In the genomic region with DNA sequence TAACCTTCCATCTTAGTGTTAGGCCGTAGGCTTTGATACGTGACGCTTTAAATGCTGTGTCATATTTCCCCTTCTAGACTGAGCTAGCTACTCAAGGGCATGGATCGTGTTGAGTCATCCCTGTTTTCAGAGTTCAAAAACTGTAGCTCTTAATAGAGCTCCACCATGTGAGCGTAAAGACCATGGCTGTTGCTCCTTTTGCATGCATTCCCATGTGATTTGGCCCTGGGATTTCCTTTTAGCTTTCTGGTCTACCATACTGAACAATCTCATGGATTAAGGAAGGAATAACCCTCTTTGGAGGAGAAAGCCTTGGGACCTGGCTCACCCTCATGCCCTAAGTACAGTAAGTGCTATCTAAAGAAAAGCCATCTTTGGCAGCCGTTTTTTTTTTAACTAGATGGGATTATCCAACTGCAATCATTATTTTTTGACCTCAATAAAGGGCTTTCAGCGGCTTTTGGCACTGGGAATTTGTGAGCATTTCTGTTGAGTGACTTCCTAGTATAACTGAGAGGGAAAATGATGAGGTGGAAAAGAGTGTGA, we compare ENCODE assay signal across 1 cellular context.
TF ChIP-seq lines count a peak whose summit lies in the region.

No MANE protein-coding gene starts in this region.

TF ChIP-seq in K562, 482 proteins besides CTCF, POLR2A, EP300 and RAD21 (continued from another document and continues in another):
- TF ChIP-seq PRDM10 (IDR thresholded peaks at IDR 0.05; ENCODE audit: partially characterized antibody) (no peak), TEAD2 (tag; IDR thresholded peaks at IDR 0.05) (peak; percentile 75), HDAC8 (tag; IDR thresholded peaks at IDR 0.05) (peak; percentile 68; the same call in 1 of the 2 replicates), KLF13 (tag; IDR thresholded peaks at IDR 0.05; ENCODE audit: borderline replicate concordance, low read depth) (peak; percentile 61; the same call in 1 of the 2 replicates), NR4A1 (CRISPR knock-in tag; IDR thresholded peaks at IDR 0.05) (no peak), NR4A1 (tag; IDR thresholded peaks at IDR 0.05) (peak; percentile 95), KLF10 (CRISPR knock-in tag; IDR thresholded peaks at IDR 0.05) (no peak), GTF2A2 (tag; IDR thresholded peaks at IDR 0.05) (peak; percentile 70; the same call in 1 of the 2 replicates), EHMT2 (IDR thresholded peaks at IDR 0.05) (peak; percentile 93), MAFK (IDR thresholded peaks at IDR 0.05; ENCODE audit: low read length) (peak; percentile 94), BRF1 (IDR thresholded peaks at IDR 0.05; ENCODE audit: borderline replicate concordance, extremely low read depth, insufficient read length) (no peak), NFRKB (IDR thresholded peaks at IDR 0.05; ENCODE audit: low read depth) (peak; percentile 79), ATF3 (IDR thresholded peaks at IDR 0.05) (peak; percentile 74), ATF3 (CRISPR knock-in tag; conservative IDR thresholded peaks at IDR 0.05) (no peak), TRIM25 (IDR thresholded peaks at IDR 0.05; ENCODE audit: borderline replicate concordance) (no peak), SMARCE1 (IDR thresholded peaks at IDR 0.05) (0 out of 2 replicates have a peak, but pooled peaks have one; percentile 15), ESRRA (IDR thresholded peaks at IDR 0.05; ENCODE audit: borderline replicate concordance, low read depth) (peak; percentile 72; the same call in 1 of the 2 replicates), MAFG (tag; conservative IDR thresholded peaks at IDR 0.05) (peak; percentile 99), ARID1B (IDR thresholded peaks at IDR 0.05) (peak; percentile 59), ZNF79 (CRISPR knock-in tag; IDR thresholded peaks at IDR 0.05; ENCODE audit: low read depth) (0 out of 2 replicates have a peak, but pooled peaks have one; percentile 17), DMBX1 (CRISPR knock-in tag; IDR thresholded peaks at IDR 0.05; ENCODE audit: borderline replicate concordance) (peak; percentile 57; the same call in 1 of the 2 replicates), NCOR1 (IDR thresholded peaks at IDR 0.05) (peak; percentile 50; the same call in 1 of the 2 replicates), L3MBTL2 (IDR thresholded peaks at IDR 0.05) (peak; percentile 72), KLF6 (CRISPR knock-in tag; IDR thresholded peaks at IDR 0.05; ENCODE audit: borderline replicate concordance) (peak; percentile 49; the same call in 1 of the 2 replicates), MYBL2 (IDR thresholded peaks at IDR 0.05; ENCODE audit: low read depth) (peak; percentile 44; the same call in 1 of the 2 replicates), MYBL2 (CRISPR knock-in tag; IDR thresholded peaks at IDR 0.05; ENCODE audit: borderline replicate concordance) (no peak), HINFP (tag; conservative IDR thresholded peaks at IDR 0.05; ENCODE audit: low read depth) (peak; percentile 62), NFE2 (IDR thresholded peaks at IDR 0.05; ENCODE audit: low read depth) (peak; percentile 97), ZKSCAN8 (CRISPR knock-in tag; IDR thresholded peaks at IDR 0.05) (peak; percentile 71; the same call in 1 of the 2 replicates), PTTG1 (tag; IDR thresholded peaks at IDR 0.05; ENCODE audit: low read depth) (peak; percentile 57; the same call in 1 of the 2 replicates)
- TF ChIP-seq, protein P1, sequence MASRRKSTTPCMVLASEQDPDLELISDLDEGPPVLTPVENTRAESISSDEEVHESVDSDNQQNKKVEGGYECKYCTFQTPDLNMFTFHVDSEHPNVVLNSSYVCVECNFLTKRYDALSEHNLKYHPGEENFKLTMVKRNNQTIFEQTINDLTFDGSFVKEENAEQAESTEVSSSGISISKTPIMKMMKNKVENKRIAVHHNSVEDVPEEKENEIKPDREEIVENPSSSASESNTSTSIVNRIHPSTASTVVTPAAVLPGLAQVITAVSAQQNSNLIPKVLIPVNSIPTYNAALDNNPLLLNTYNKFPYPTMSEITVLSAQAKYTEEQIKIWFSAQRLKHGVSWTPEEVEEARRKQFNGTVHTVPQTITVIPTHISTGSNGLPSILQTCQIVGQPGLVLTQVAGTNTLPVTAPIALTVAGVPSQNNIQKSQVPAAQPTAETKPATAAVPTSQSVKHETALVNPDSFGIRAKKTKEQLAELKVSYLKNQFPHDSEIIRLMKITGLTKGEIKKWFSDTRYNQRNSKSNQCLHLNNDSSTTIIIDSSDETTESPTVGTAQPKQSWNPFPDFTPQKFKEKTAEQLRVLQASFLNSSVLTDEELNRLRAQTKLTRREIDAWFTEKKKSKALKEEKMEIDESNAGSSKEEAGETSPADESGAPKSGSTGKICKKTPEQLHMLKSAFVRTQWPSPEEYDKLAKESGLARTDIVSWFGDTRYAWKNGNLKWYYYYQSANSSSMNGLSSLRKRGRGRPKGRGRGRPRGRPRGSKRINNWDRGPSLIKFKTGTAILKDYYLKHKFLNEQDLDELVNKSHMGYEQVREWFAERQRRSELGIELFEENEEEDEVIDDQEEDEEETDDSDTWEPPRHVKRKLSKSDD (conservative IDR thresholded peaks at IDR 0.05; ENCODE audit: low read length), result no peak
- TF ChIP-seq, protein P2, sequence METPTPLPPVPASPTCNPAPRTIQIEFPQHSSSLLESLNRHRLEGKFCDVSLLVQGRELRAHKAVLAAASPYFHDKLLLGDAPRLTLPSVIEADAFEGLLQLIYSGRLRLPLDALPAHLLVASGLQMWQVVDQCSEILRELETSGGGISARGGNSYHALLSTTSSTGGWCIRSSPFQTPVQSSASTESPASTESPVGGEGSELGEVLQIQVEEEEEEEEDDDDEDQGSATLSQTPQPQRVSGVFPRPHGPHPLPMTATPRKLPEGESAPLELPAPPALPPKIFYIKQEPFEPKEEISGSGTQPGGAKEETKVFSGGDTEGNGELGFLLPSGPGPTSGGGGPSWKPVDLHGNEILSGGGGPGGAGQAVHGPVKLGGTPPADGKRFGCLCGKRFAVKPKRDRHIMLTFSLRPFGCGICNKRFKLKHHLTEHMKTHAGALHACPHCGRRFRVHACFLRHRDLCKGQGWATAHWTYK (CRISPR knock-in tag; IDR thresholded peaks at IDR 0.05), result peak; percentile 61; the same call in 1 of the 2 replicates
- TF ChIP-seq, protein P3, sequence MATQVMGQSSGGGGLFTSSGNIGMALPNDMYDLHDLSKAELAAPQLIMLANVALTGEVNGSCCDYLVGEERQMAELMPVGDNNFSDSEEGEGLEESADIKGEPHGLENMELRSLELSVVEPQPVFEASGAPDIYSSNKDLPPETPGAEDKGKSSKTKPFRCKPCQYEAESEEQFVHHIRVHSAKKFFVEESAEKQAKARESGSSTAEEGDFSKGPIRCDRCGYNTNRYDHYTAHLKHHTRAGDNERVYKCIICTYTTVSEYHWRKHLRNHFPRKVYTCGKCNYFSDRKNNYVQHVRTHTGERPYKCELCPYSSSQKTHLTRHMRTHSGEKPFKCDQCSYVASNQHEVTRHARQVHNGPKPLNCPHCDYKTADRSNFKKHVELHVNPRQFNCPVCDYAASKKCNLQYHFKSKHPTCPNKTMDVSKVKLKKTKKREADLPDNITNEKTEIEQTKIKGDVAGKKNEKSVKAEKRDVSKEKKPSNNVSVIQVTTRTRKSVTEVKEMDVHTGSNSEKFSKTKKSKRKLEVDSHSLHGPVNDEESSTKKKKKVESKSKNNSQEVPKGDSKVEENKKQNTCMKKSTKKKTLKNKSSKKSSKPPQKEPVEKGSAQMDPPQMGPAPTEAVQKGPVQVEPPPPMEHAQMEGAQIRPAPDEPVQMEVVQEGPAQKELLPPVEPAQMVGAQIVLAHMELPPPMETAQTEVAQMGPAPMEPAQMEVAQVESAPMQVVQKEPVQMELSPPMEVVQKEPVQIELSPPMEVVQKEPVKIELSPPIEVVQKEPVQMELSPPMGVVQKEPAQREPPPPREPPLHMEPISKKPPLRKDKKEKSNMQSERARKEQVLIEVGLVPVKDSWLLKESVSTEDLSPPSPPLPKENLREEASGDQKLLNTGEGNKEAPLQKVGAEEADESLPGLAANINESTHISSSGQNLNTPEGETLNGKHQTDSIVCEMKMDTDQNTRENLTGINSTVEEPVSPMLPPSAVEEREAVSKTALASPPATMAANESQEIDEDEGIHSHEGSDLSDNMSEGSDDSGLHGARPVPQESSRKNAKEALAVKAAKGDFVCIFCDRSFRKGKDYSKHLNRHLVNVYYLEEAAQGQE (CRISPR knock-in tag; IDR thresholded peaks at IDR 0.05; ENCODE audit: low read depth), result no peak
- TF ChIP-seq, protein P4, sequence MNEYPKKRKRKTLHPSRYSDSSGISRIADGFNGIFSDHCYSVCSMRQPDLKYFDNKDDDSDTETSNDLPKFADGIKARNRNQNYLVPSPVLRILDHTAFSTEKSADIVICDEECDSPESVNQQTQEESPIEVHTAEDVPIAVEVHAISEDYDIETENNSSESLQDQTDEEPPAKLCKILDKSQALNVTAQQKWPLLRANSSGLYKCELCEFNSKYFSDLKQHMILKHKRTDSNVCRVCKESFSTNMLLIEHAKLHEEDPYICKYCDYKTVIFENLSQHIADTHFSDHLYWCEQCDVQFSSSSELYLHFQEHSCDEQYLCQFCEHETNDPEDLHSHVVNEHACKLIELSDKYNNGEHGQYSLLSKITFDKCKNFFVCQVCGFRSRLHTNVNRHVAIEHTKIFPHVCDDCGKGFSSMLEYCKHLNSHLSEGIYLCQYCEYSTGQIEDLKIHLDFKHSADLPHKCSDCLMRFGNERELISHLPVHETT (CRISPR knock-in tag; conservative IDR thresholded peaks at IDR 0.05 in 1 of 2, IDR thresholded peaks at IDR 0.05 in 1 of 2), result peak in 1 of 2 experiments; percentile 92; a peak in 2 of 4 replicates
- TF ChIP-seq, protein P5, sequence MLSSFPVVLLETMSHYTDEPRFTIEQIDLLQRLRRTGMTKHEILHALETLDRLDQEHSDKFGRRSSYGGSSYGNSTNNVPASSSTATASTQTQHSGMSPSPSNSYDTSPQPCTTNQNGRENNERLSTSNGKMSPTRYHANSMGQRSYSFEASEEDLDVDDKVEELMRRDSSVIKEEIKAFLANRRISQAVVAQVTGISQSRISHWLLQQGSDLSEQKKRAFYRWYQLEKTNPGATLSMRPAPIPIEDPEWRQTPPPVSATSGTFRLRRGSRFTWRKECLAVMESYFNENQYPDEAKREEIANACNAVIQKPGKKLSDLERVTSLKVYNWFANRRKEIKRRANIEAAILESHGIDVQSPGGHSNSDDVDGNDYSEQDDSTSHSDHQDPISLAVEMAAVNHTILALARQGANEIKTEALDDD (IDR thresholded peaks at IDR 0.05), result no peak
- TF ChIP-seq, protein P6, sequence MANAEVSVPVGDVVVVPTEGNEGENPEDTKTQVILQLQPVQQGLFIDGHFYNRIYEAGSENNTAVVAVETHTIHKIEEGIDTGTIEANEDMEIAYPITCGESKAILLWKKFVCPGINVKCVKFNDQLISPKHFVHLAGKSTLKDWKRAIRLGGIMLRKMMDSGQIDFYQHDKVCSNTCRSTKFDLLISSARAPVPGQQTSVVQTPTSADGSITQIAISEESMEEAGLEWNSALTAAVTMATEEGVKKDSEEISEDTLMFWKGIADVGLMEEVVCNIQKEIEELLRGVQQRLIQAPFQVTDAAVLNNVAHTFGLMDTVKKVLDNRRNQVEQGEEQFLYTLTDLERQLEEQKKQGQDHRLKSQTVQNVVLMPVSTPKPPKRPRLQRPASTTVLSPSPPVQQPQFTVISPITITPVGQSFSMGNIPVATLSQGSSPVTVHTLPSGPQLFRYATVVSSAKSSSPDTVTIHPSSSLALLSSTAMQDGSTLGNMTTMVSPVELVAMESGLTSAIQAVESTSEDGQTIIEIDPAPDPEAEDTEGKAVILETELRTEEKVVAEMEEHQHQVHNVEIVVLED (CRISPR knock-in tag; IDR thresholded peaks at IDR 0.05), result peak; percentile 32; the same call in 1 of the 2 replicates
